In genomic region chr1:19130476-19130875, GRCh38 we compare ENCODE assay signal across 25 cellular contexts.
DNase-seq lines count a peak whose midpoint lies in the region; ATAC-seq, FAIRE-seq and TF ChIP-seq lines count a peak whose summit lies in the region.
"Had no signal": no experiment of that assay in that cellular context is flagged by ENCODE, and none has a peak within 500 bp of the region (broad histone marks: within the 10 kb centered on the region; RNA-seq: fewer than 3 reads in every experiment).

No MANE protein-coding gene starts in this region.

- CTCF ChIA-PET in activated CD8-positive, alpha-beta memory T cell treated with anti-CD3 and anti-CD28 coated beads, Interleukin-2, amount 10 ng/mL, durations not matched to agents 7 days and 5 days (lab: Charles Lee), result interaction anchor here (0.6 to 2.2 kb wide), 4 partner anchors 10 to 23 kb away, joined by 3 to 4 read pairs (median 4); no protein-coding TSS in a partner anchor

- ATAC-seq in activated CD8-positive, alpha-beta memory T cell treated with anti-CD3 and anti-CD28 coated beads, Interleukin-2, amount 10 ng/mL, durations not matched to agents 7 days and 5 days, result no peak
- ATAC-seq in sciatic nerve, result no peak
- ATAC-seq: GM12878, GM23338 had no signal

- peaks cover 2% of the 10 kb centered on the region for H3K4me1 Mint-ChIP-seq in activated CD8-positive, alpha-beta memory T cell treated with anti-CD3 and anti-CD28 coated beads, Interleukin-2, amount 10 ng/mL, durations not matched to agents 7 days and 5 days
- H3K4me1 Mint-ChIP-seq: GM23338, IgD-negative memory B cell had no signal

- H3K27me3 ChIP-seq in colonic mucosa (no peaks in the 10 kb centered on the region), liver (ENCODE audit: control insufficient read depth in 4 of 4, insufficient read depth in 4 of 4, low read length in 3 of 4) (no peaks in the 10 kb centered on the region), small intestine (ENCODE audit: control insufficient read depth in 2 of 2, insufficient read depth in 2 of 2, low read length in 2 of 2) (no peaks in the 10 kb centered on the region)

- H3K27ac Mint-ChIP-seq in activated CD8-positive, alpha-beta memory T cell treated with anti-CD3 and anti-CD28 coated beads, Interleukin-2, amount 10 ng/mL, durations not matched to agents 7 days and 5 days, result peak overlapping the region; percentile 8
- H3K27ac Mint-ChIP-seq: GM23338, H9, IgD-negative memory B cell had no signal

- no peak overlapping the region for H3K4me3 Mint-ChIP-seq in activated CD8-positive, alpha-beta memory T cell treated with anti-CD3 and anti-CD28 coated beads, Interleukin-2, amount 10 ng/mL, durations not matched to agents 7 days and 5 days
- H3K4me3 Mint-ChIP-seq: GM23338, H9, IgD-negative memory B cell had no signal

- intact Hi-C loops in colonic mucosa (cut with DNase I) (no loop called here), sciatic nerve (cut with DNase I) (no loop called here)

- peaks cover 8% of the 10 kb centered on the region for H3K9me3 Mint-ChIP-seq in activated CD8-positive, alpha-beta memory T cell treated with anti-CD3 and anti-CD28 coated beads, Interleukin-2, amount 10 ng/mL, durations not matched to agents 7 days and 5 days (ENCODE audit: low read depth)

- no peak for TF ChIP-seq RAD21 in liver (IDR thresholded peaks at IDR 0.05)

- FAIRE-seq in small intestine (lab: Jason Lieb, UNC), result no peak
- FAIRE-seq: GM12878 had no signal

- no peak for TF ChIP-seq CTCF in colonic mucosa (IDR thresholded peaks at IDR 0.05)
- no peak for TF ChIP-seq CTCF in liver (IDR thresholded peaks at IDR 0.05; ENCODE audit: low read depth, low read length, missing input control)

- 34% methylated on average over 6 of the region's 6 CpGs for WGBS in liver
- 26 to 70% (median 49%) methylated on average over 6 of the region's 6 CpGs for WGBS in small intestine, 3 donors

- H3K27ac ChIP-seq in colonic mucosa, result peak overlapping the region; percentile 20
- H3K27ac ChIP-seq in liver (ENCODE audit: low read depth in 1 of 2, low read length in 2 of 2), result no peak overlapping the region
- H3K27ac ChIP-seq in small intestine (ENCODE audit: low read depth in 1 of 2, low read length in 1 of 2), result no peak overlapping the region
- H3K27ac ChIP-seq: KMS-11, PC-9, RWPE1 had no signal

- peaks cover 23% of the 10 kb centered on the region for H3K36me3 ChIP-seq in colonic mucosa
- H3K36me3 ChIP-seq in liver (ENCODE audit: control insufficient read depth in 4 of 4, insufficient read depth in 3 of 4, low read depth in 1 of 4, low read length in 3 of 4), result peaks cover 33 to 78% (median 66%) of the 10 kb centered on the region in 4 donors
- H3K36me3 ChIP-seq in small intestine (ENCODE audit: control insufficient read depth in 2 of 2, insufficient read depth in 2 of 2, low read length in 2 of 2), result peaks cover 20 to 22% of the 10 kb centered on the region in 2 donors

- H3K4me1 ChIP-seq in colonic mucosa (no peaks in the 10 kb centered on the region), liver (ENCODE audit: control insufficient read depth in 4 of 4, insufficient read depth in 4 of 4, low read length in 3 of 4) (peaks cover 3 to 11% (median 5%) of the 10 kb centered on the region in 4 donors), small intestine (ENCODE audit: control insufficient read depth in 2 of 2, insufficient read depth in 1 of 2, low read depth in 1 of 2, low read length in 1 of 2) (peaks cover 0 to 2% of the 10 kb centered on the region in 2 donors)

- H3K4me3 ChIP-seq in colonic mucosa, result no peak overlapping the region
- H3K4me3 ChIP-seq in liver (ENCODE audit: low read depth in 1 of 3, low read length in 3 of 3), result no peak overlapping the region
- H3K4me3 ChIP-seq in small intestine (ENCODE audit: low read depth in 1 of 2, low read length in 2 of 2), result no peak overlapping the region
- H3K4me3 ChIP-seq: GM12878, GM23338, PC-9 had no signal

- H3K9ac ChIP-seq in colonic mucosa (ENCODE audit: low read depth in 2 of 2, low read length in 2 of 2), result no peak overlapping the region
- H3K9ac ChIP-seq in liver (ENCODE audit: low read depth in 1 of 2, low read length in 2 of 2), result no peak overlapping the region
- H3K9ac ChIP-seq: KMS-11 had no signal

- H3K9me3 ChIP-seq in colonic mucosa (no peaks in the 10 kb centered on the region), liver (ENCODE audit: control insufficient read depth in 4 of 4, low read length in 3 of 4) (peaks cover 0 to 5% (median 0%) of the 10 kb centered on the region in 4 donors), small intestine (ENCODE audit: control insufficient read depth, low read depth) (no peaks in the 10 kb centered on the region)

- no peaks in the 10 kb centered on the region for H3K27me3 Mint-ChIP-seq in activated CD8-positive, alpha-beta memory T cell treated with anti-CD3 and anti-CD28 coated beads, Interleukin-2, amount 10 ng/mL, durations not matched to agents 7 days and 5 days
- H3K27me3 Mint-ChIP-seq: IgD-negative memory B cell had no signal

- DNase-seq in activated CD8-positive, alpha-beta memory T cell treated with anti-CD3 and anti-CD28 coated beads, Interleukin-2, amount 10 ng/mL, durations not matched to agents 7 days and 5 days, result no peak
- no peak for DNase-seq in activated CD8-positive, alpha-beta memory T cell treated with anti-CD3 and anti-CD28 coated beads, Interleukin-2, amount 50 U/mL, for 48 hours
- DNase-seq in colonic mucosa (no peak), small intestine (peak; percentile 74), T-helper 1 cell (no peak), sciatic nerve (ENCODE audit: low spot score) (no peak)
- no peak for DNase-seq in stimulated activated CD4-positive, alpha-beta T cell treated with anti-CD3 and anti-CD28 coated beads, Interleukin-4, amount 100 ng/mL, for 24 hours
- DNase-seq: DMS79, EL, GDM1, H9, MM.1S, NCI-H1417, NCI-H1694, NCI-H2081, NCI-H2227 treated with DMSO at 0.1 percent for 48 hours, NCI-H526 treated with DMSO at 0.1 percent for 48 hours, PC-9, SHP77 had no signal

- H3K36me3 Mint-ChIP-seq in activated CD8-positive, alpha-beta memory T cell treated with anti-CD3 and anti-CD28 coated beads, Interleukin-2, amount 10 ng/mL, durations not matched to agents 7 days and 5 days, result peaks cover 77% of the 10 kb centered on the region

TF ChIP-seq in liver, 16 proteins besides CTCF, POLR2A, EP300 and RAD21:
- no peak for TF ChIP-seq ZBTB33 (IDR thresholded peaks at IDR 0.05)
- peak in 1 of 2 donors; percentile 20 for TF ChIP-seq JUND (IDR thresholded peaks at IDR 0.05)
- peak; percentile 17 to 35 for TF ChIP-seq RXRA (IDR thresholded peaks at IDR 0.05)
- TF ChIP-seq YY1 (IDR thresholded peaks at IDR 0.05), result no peak
- TF ChIP-seq HNF4A (conservative IDR thresholded peaks at IDR 0.05), result peak; percentile 75 to 77
TF ChIP-seq in liver: peak in this region for 3.
